19 cellular contexts compared by ENCODE assay signal in genomic region chr2:174877796-174878195, GRCh38.
DNase-seq lines count a peak whose midpoint lies in the region; ATAC-seq and TF ChIP-seq lines count a peak whose summit lies in the region.
"Had no signal": no experiment of that assay in that cellular context is flagged by ENCODE, and none has a peak within 500 bp of the region (broad histone marks: within the 10 kb centered on the region; RNA-seq: fewer than 3 reads in every experiment).

No MANE protein-coding gene starts in this region.

- no peaks in the 10 kb centered on the region for H3K27me3 ChIP-seq in skeletal muscle satellite cell (ENCODE audit: control insufficient read depth, insufficient read depth, low read length)
- H3K27me3 ChIP-seq: BLaER1 treated with 17β-estradiol and CSF1 and Interleukin-3, amounts not matched to agents 10 nM and 100 nM had no signal

- H3K27ac ChIP-seq in VCaP: peak overlapping the region; percentile 45
- H3K27ac ChIP-seq: 22Rv1; BLaER1 treated with 17β-estradiol and CSF1 and Interleukin-3, amounts not matched to agents 10 nM and 100 nM; HL-60 had no signal

- H3K9me3 ChIP-seq in skeletal muscle satellite cell (replicated peaks; ENCODE audit: low read length): no peaks in the 10 kb centered on the region
- H3K9me3 ChIP-seq: BLaER1 treated with 17β-estradiol and CSF1 and Interleukin-3, amounts not matched to agents 10 nM and 100 nM; HAP-1 had no signal

- peak overlapping the region; percentile 80 for H3K4me2 ChIP-seq in skeletal muscle satellite cell (ENCODE audit: low read length)
- H3K4me2 ChIP-seq: BLaER1 treated with 17β-estradiol and CSF1 and Interleukin-3, amounts not matched to agents 10 nM and 100 nM had no signal

- H3K36me3 ChIP-seq in skeletal muscle satellite cell (ENCODE audit: insufficient read depth, low read length): no peaks in the 10 kb centered on the region
- H3K36me3 ChIP-seq: BLaER1 treated with 17β-estradiol and CSF1 and Interleukin-3, amounts not matched to agents 10 nM and 100 nM; HAP-1 had no signal

- DNase-seq in NCI-H2171 treated with DMSO at 0.1 percent for 48 hours (lab: John Stamatoyannopoulos, UW) (peak; percentile 31), NCI-H2171 (lab: John Stamatoyannopoulos, UW) (no peak), fibroblast of villous mesenchyme (ENCODE audit: low read depth) (peak; percentile 61)
- no peak for DNase-seq in stimulated activated CD4-positive, alpha-beta T cell treated with anti-CD3 and anti-CD28 coated beads, Interleukin-1b, Interleukin-23, amount 100 ng/mL, for 48 hours
- DNase-seq: CD8-positive, alpha-beta memory T cell; DND-41; MV-4-11; NCI-H187 treated with DMSO at 0.1 percent for 48 hours; NCI-H774; SIG-M5 had no signal

- H3K4me1 ChIP-seq in skeletal muscle satellite cell (ENCODE audit: control insufficient read depth, insufficient read depth, low read length): peaks cover 8% of the 10 kb centered on the region
- H3K4me1 ChIP-seq: BLaER1 treated with 17β-estradiol and CSF1 and Interleukin-3, amounts not matched to agents 10 nM and 100 nM had no signal

- TF ChIP-seq CTCF in VCaP (conservative IDR thresholded peaks at IDR 0.05): no peak
- no peak for TF ChIP-seq CTCF in fibroblast of villous mesenchyme (IDR thresholded peaks at IDR 0.05; ENCODE audit: insufficient read depth, low read depth, low read length)

- no peak for ATAC-seq in GM18502 (IDR thresholded peaks at IDR 0.05; ENCODE audit: poor library complexity, unreplicated experiment)
- ATAC-seq in GM21367 (IDR thresholded peaks at IDR 0.05; ENCODE audit: unreplicated experiment): no peak
- ATAC-seq: GM12878 had no signal

- no peak overlapping the region for H3K9ac ChIP-seq in skeletal muscle satellite cell (ENCODE audit: low read depth, low read length)
- H3K9ac ChIP-seq: BLaER1 treated with 17β-estradiol and CSF1 and Interleukin-3, amounts not matched to agents 10 nM and 100 nM had no signal

- H3K4me3 ChIP-seq in fibroblast of villous mesenchyme (ENCODE audit: low read depth, low read length) (peak overlapping the region; percentile 8), skeletal muscle satellite cell (ENCODE audit: low read length) (no peak overlapping the region)
- H3K4me3 ChIP-seq: BLaER1 treated with 17β-estradiol and CSF1 and Interleukin-3, amounts not matched to agents 10 nM and 100 nM; GM12878; HAP-1 had no signal

Comparison
In these comparisons a context has a peak if more than half of its experiments do, and no peak if none do; other contexts are left out.
1. DNase-seq: peak in NCI-H2171 treated with DMSO at 0.1 percent for 48 hours (single experiment) and fibroblast of villous mesenchyme (single experiment); none in NCI-H2171 (single experiment) and stimulated activated CD4-positive, alpha-beta T cell treated with anti-CD3 and anti-CD28 coated beads, Interleukin-1b, Interleukin-23, amount 100 ng/mL, for 48 hours (single experiment).